11 cellular contexts compared by ENCODE assay signal in genomic region chr11:32172771-32173170, GRCh38.
DNase-seq lines count a peak whose midpoint lies in the region; ATAC-seq, FAIRE-seq and TF ChIP-seq lines count a peak whose summit lies in the region.
"Had no signal": no experiment of that assay in that cellular context is flagged by ENCODE, and none has a peak within 500 bp of the region (broad histone marks: within the 10 kb centered on the region; RNA-seq: fewer than 3 reads in every experiment).

No MANE protein-coding gene starts in this region.

- CTCF ChIA-PET in mammary epithelial cell (lab: Charles Lee; ENCODE audit: low non-redundant PET), result no interaction called here
- CTCF ChIA-PET in RWPE1 (lab: Yijun Ruan, JAX), result interaction anchor here (0.7 to 0.8 kb wide), 2 partner anchors 121 to 371 kb away, joined by 3 to 6 read pairs; no protein-coding TSS in a partner anchor

- H3K4me1 Mint-ChIP-seq in activated CD4-positive, alpha-beta T cell treated with anti-CD3 and anti-CD28 coated beads, Interleukin-2, amount 10 ng/mL, durations not matched to agents 24 days and 14 days, result peaks cover 5% of the 10 kb centered on the region

- no peaks in the 10 kb centered on the region for H4K20me1 ChIP-seq in mammary epithelial cell (ENCODE audit: insufficient read depth, low read length)

- H2AFZ ChIP-seq in mammary epithelial cell (ENCODE audit: low read depth, low read length), result peak overlapping the region; percentile 62

- in situ Hi-C loops in mammary epithelial cell (cut with MboI; ENCODE audit: low sequenced_read_pairs in 2 of 2), result loop anchor here (5.0 to 25.0 kb wide), 5 partner anchors 115 to 935 kb away; no protein-coding TSS in a partner anchor

- BruUV-seq in mammary epithelial cell (replicated peaks; lab: Mats Ljungman, UMichigan), result no TSS peak

- no peaks in the 10 kb centered on the region for H3K36me3 ChIP-seq in mammary epithelial cell (ENCODE audit: insufficient read depth, low read length)
- H3K36me3 ChIP-seq in kidney (ENCODE audit: control insufficient read depth in 1 of 2, insufficient read depth in 2 of 2, low read length in 2 of 2), result no peaks in the 10 kb centered on the region
- H3K36me3 ChIP-seq in skeletal muscle satellite cell (ENCODE audit: insufficient read depth, low read length), result no peaks in the 10 kb centered on the region
- H3K36me3 ChIP-seq: neutrophil had no signal

- 28% methylated on average over 5 of the region's 11 CpGs for WGBS in mammary epithelial cell (ENCODE audit: low coverage, missing lambda C conversion rate)

- H3K9me3 Mint-ChIP-seq in activated CD4-positive, alpha-beta T cell treated with anti-CD3 and anti-CD28 coated beads, Interleukin-2, amount 10 ng/mL, durations not matched to agents 24 days and 14 days, result no peaks in the 10 kb centered on the region

- H3K27me3 ChIP-seq in mammary epithelial cell (ENCODE audit: insufficient read depth, low read length) (no peaks in the 10 kb centered on the region), skeletal muscle satellite cell (ENCODE audit: control insufficient read depth, insufficient read depth, low read length) (peaks cover 30% of the 10 kb centered on the region)

- dilution Hi-C loops in mammary epithelial cell (cut with HindIII; ENCODE audit: low sequenced_read_pairs), result no loop called here

- H3K9me3 ChIP-seq in mammary epithelial cell (replicated peaks; ENCODE audit: insufficient read depth, low read length) (no peaks in the 10 kb centered on the region), kidney (ENCODE audit: control insufficient read depth in 1 of 2, low read length in 2 of 2) (no peaks in the 10 kb centered on the region), skeletal muscle satellite cell (replicated peaks; ENCODE audit: low read length) (no peaks in the 10 kb centered on the region)
- H3K9me3 ChIP-seq: neutrophil had no signal

- H3K4me2 ChIP-seq in mammary epithelial cell (ENCODE audit: insufficient read depth, low read depth, low read length) (peak overlapping the region; percentile 61), skeletal muscle satellite cell (ENCODE audit: low read length) (peak overlapping the region; percentile 78)

- POLR2A ChIA-PET in RWPE1 (lab: Yijun Ruan, JAX; ENCODE audit: low non-redundant PET), result no interaction called here

- no peak for FAIRE-seq in kidney (lab: Jason Lieb, UNC)
- FAIRE-seq: G401.6 had no signal

- no peaks in the 10 kb centered on the region for H3K36me3 Mint-ChIP-seq in activated CD4-positive, alpha-beta T cell treated with anti-CD3 and anti-CD28 coated beads, Interleukin-2, amount 10 ng/mL, durations not matched to agents 24 days and 14 days (ENCODE audit: low read depth)

- no peak overlapping the region for H3K4me3 Mint-ChIP-seq in activated CD4-positive, alpha-beta T cell treated with anti-CD3 and anti-CD28 coated beads, Interleukin-2, amount 10 ng/mL, durations not matched to agents 24 days and 14 days

- H3K27ac ChIP-seq in mammary epithelial cell (ENCODE audit: insufficient read depth, low read depth, low read length) (no peak overlapping the region), kidney (ENCODE audit: low read depth in 2 of 2, low read length in 2 of 2) (no peak overlapping the region), RWPE1 (no peak overlapping the region)
- H3K27ac ChIP-seq: neutrophil had no signal

- DNase-seq in GM03348 (ENCODE audit: low spot score), result peak; percentile 44
- no peak for DNase-seq in mammary epithelial cell
- no peak for DNase-seq in kidney
- DNase-seq in RWPE1 (ENCODE audit: low spot score), result no peak
- no peak for DNase-seq in activated CD4-positive, alpha-beta T cell treated with anti-CD3 and anti-CD28 coated beads, Interleukin-2, amount 10 ng/mL, durations not matched to agents 24 days and 14 days
- DNase-seq: activated CD4-positive, alpha-beta T cell treated with anti-CD3 and anti-CD28 coated beads, Interleukin-2, amount 50 U/mL, for 4 hours had no signal

- peaks cover 3% of the 10 kb centered on the region for H3K27me3 Mint-ChIP-seq in activated CD4-positive, alpha-beta T cell treated with anti-CD3 and anti-CD28 coated beads, Interleukin-2, amount 10 ng/mL, durations not matched to agents 24 days and 14 days

- H3K27ac Mint-ChIP-seq in activated CD4-positive, alpha-beta T cell treated with anti-CD3 and anti-CD28 coated beads, Interleukin-2, amount 10 ng/mL, durations not matched to agents 24 days and 14 days, result no peak overlapping the region

- TF ChIP-seq CTCF in mammary epithelial cell (conservative IDR thresholded peaks at IDR 0.05 in 1 of 2, IDR thresholded peaks at IDR 0.05 in 1 of 2; ENCODE audit: extremely low read depth in 1 of 2, insufficient read depth in 1 of 2, low read depth in 1 of 2, low read length in 2 of 2), result no peak
- TF ChIP-seq CTCF in kidney (IDR thresholded peaks at IDR 0.05; ENCODE audit: borderline replicate concordance, extremely low read depth, insufficient read depth), result no peak
- no peak for TF ChIP-seq CTCF in RWPE1 (conservative IDR thresholded peaks at IDR 0.05; ENCODE audit: low read depth)

- no peak overlapping the region for H3K4me3 ChIP-seq in mammary epithelial cell (replicated peaks in 1 of 3; ENCODE audit: insufficient read depth in 1 of 3, low read depth in 2 of 3, low read length in 3 of 3)
- peak overlapping the region; percentile 44 to 52 for H3K4me3 ChIP-seq in kidney (ENCODE audit: low read length in 2 of 2)
- H3K4me3 ChIP-seq in skeletal muscle satellite cell (ENCODE audit: low read length), result peak overlapping the region; percentile 62

- intact Hi-C loops in mammary epithelial cell (cut with micrococcal nuclease) (loop anchor here (1.0 to 2.0 kb wide), 4 partner anchors 120 to 1066 kb away; no protein-coding TSS in a partner anchor), kidney (cut with DNase I) (no loop called here)
- intact Hi-C loops in activated CD4-positive, alpha-beta T cell treated with anti-CD3 and anti-CD28 coated beads, Interleukin-2, amount 10 ng/mL, durations not matched to agents 24 days and 14 days (cut with micrococcal nuclease), result no loop called here

- H3K4me1 ChIP-seq in mammary epithelial cell (ENCODE audit: insufficient read depth, low read length) (peaks cover 4% of the 10 kb centered on the region), kidney (ENCODE audit: control insufficient read depth in 1 of 2, insufficient read depth in 1 of 2, low read depth in 1 of 2, low read length in 2 of 2) (peaks cover 0 to 4% of the 10 kb centered on the region in 2 donors), skeletal muscle satellite cell (ENCODE audit: control insufficient read depth, insufficient read depth, low read length) (peaks cover 9% of the 10 kb centered on the region)

- H3K9ac ChIP-seq in mammary epithelial cell (ENCODE audit: insufficient read depth, low read length) (no peak overlapping the region), kidney (ENCODE audit: low read length in 2 of 2) (no peak overlapping the region), skeletal muscle satellite cell (ENCODE audit: low read depth, low read length) (peak overlapping the region; percentile 22)

- no peaks in the 10 kb centered on the region for H3K79me2 ChIP-seq in mammary epithelial cell (ENCODE audit: insufficient read depth, low read length)

- ATAC-seq in HG03457 (IDR thresholded peaks at IDR 0.05; ENCODE audit: unreplicated experiment) (no peak), GM19455 (IDR thresholded peaks at IDR 0.05; ENCODE audit: unreplicated experiment) (no peak)

Comparison
In these comparisons a context has a peak if more than half of its experiments do, and no peak if none do; other contexts are left out.
1. H3K4me3 ChIP-seq: peak in kidney (2 of 2) and skeletal muscle satellite cell (single experiment); none in mammary epithelial cell (0 of 3).